Comparison of ENCODE assay signal across 9 cellular contexts in genomic region chr2:77521931-77522470, GRCh38. TPM values are rescaled to one million over a fixed set of nuclear protein-coding genes. Genes with fewer than 3 reads are reported as not detected.
DNase-seq lines count a peak whose midpoint lies in the region; ATAC-seq and TF ChIP-seq lines count a peak whose summit lies in the region.
"Had no signal": no experiment of that assay in that cellular context is flagged by ENCODE, and none has a peak within 500 bp of the region (broad histone marks: within the 10 kb centered on the region; RNA-seq: fewer than 3 reads in every experiment).

TSS of gene LRRTM4 (minus strand) at chr2:77522376.

- WGBS in heart right ventricle, 2 donors: 2 to 4% methylated on average over 4 of the region's 4 CpGs

- DNase-seq in LNCaP clone FGC (ENCODE audit: low read depth): peak; percentile 34
- DNase-seq in RKO (ENCODE audit: low spot score): peak; percentile 36
- peak in 1 of 2 donors; percentile 7 for DNase-seq in heart right ventricle
- DNase-seq in retinal pigment epithelial cell (ENCODE audit: low read depth): peak; percentile 1
- DNase-seq in HPDE6-E6E7 (ENCODE audit: extremely low spot score): no peak
- DNase-seq in ascending aorta (ENCODE audit: low spot score in 2 of 2): no peak
- DNase-seq: activated effector memory CD4-positive, alpha-beta T cell treated with Interleukin-2 at 50 U/mL for 16 hours had no signal

- TF ChIP-seq CTCF in LNCaP clone FGC (IDR thresholded peaks at IDR 0.05; ENCODE audit: control insufficient read depth, extremely low read depth, insufficient read depth) (peak; percentile 77), heart right ventricle (IDR thresholded peaks at IDR 0.05) (peak in 6 of 9 donors; percentile 20 to 52 (median 42)), retinal pigment epithelial cell (conservative IDR thresholded peaks at IDR 0.05; ENCODE audit: low read depth, low read length) (peak; percentile 30), ascending aorta (IDR thresholded peaks at IDR 0.05) (no peak)

- H3K27ac ChIP-seq in heart right ventricle: no peak within 1 kb of the TSS
- H3K27ac ChIP-seq in ascending aorta: no peak within 1 kb of the TSS

- H3K4me3 ChIP-seq in LNCaP clone FGC (ENCODE audit: low read depth, low read length) (no peak within 1 kb of the TSS), heart right ventricle (peak within 1 kb of the TSS in 8 of 10 donors; percentile 21 to 37 (median 26)), retinal pigment epithelial cell (ENCODE audit: low read length) (no peak within 1 kb of the TSS), ascending aorta (no peak within 1 kb of the TSS)

- no peaks in the 10 kb centered on the region for H3K36me3 ChIP-seq in heart right ventricle
- no peaks in the 10 kb centered on the region for H3K36me3 ChIP-seq in ascending aorta

- ATAC-seq in heart right ventricle: peak in 7 of 8 donors; percentile 57 to 96 (median 80)
- no peak for ATAC-seq in GM19023 (IDR thresholded peaks at IDR 0.05; ENCODE audit: unreplicated experiment)
- ATAC-seq in HG03565 (IDR thresholded peaks at IDR 0.05; ENCODE audit: unreplicated experiment): no peak

- H3K9me3 ChIP-seq in heart right ventricle: no peaks in the 10 kb centered on the region
- no peaks in the 10 kb centered on the region for H3K9me3 ChIP-seq in ascending aorta

- H3K27me3 ChIP-seq in heart right ventricle (peaks cover 0 to 5% (median 0%) of the 10 kb centered on the region in 7 donors), ascending aorta (no peaks in the 10 kb centered on the region)

- intact Hi-C loops in heart right ventricle (cut with DNase I) (loop anchor here in 7 of 10 donors (2.0 to 10.0 kb wide), 7 partner anchors 75 to 569 kb away; no protein-coding TSS in a partner anchor), ascending aorta (cut with DNase I) (no loop called here)

- H3K4me1 ChIP-seq in heart right ventricle: peaks cover 0 to 10% (median 0%) of the 10 kb centered on the region in 9 donors
- H3K4me1 ChIP-seq in ascending aorta: no peaks in the 10 kb centered on the region

RNA-seq across cellular contexts. Expression of gene LRRTM4, which starts in this region (rescaled TPM):
- 1 to 10 TPM in 6 of 10 donors, under 1 TPM in 4; 0.11 to 2.2 (median 1.3) TPM for total RNA-seq in heart right ventricle
- polyA plus RNA-seq in heart right ventricle: under 1 TPM; 0.17 to 0.29 TPM
- total RNA-seq in ascending aorta: not detected

Comparison
In these comparisons a context has a peak if more than half of its experiments do, and no peak if none do; other contexts are left out.
1. DNase-seq: peak in LNCaP clone FGC (single experiment), RKO (single experiment) and retinal pigment epithelial cell (single experiment); none in HPDE6-E6E7 (single experiment) and ascending aorta (0 of 2).
2. H3K4me3 ChIP-seq: peak in heart right ventricle (8 of 10); none in LNCaP clone FGC (single experiment), retinal pigment epithelial cell (single experiment) and ascending aorta (0 of 2).
3. CTCF ChIP-seq: peak in LNCaP clone FGC (single experiment), heart right ventricle (6 of 9) and retinal pigment epithelial cell (single experiment); none in ascending aorta (0 of 3).
4. ATAC-seq: peak in heart right ventricle (7 of 8); none in GM19023 (single experiment) and HG03565 (single experiment).